1 cellular context compared by ENCODE assay signal in genomic region chr18:80034068-80034851, GRCh38.
TF ChIP-seq lines count a peak whose summit lies in the region.

TSS of gene RBFA (plus strand) at chr18:80034434. CDS start at chr18:80034496, 62 bp downstream.

TF ChIP-seq in HEK293, 187 proteins besides CTCF, POLR2A, EP300 and RAD21 (continued from another document):
- peak; percentile 85 for TF ChIP-seq ZBTB11 (tag by site-specific recombination; conservative IDR thresholded peaks at IDR 0.05; ENCODE audit: low read depth)
- TF ChIP-seq ZNF138 (tag by site-specific recombination; IDR thresholded peaks at IDR 0.05; ENCODE audit: borderline replicate concordance): no peak
- peak; percentile 21; the same call in 1 of the 2 replicates for TF ChIP-seq FEZF1 (tag by site-specific recombination; IDR thresholded peaks at IDR 0.05)
- TF ChIP-seq ZNF596 (tag by site-specific recombination; IDR thresholded peaks at IDR 0.05): peak; percentile 39; the same call in 1 of the 2 replicates
- TF ChIP-seq ZNF449 (tag by site-specific recombination; IDR thresholded peaks at IDR 0.05): no peak
- TF ChIP-seq ZSCAN16 (tag by site-specific recombination; IDR thresholded peaks at IDR 0.05): no peak
- TF ChIP-seq ZSCAN4 (tag by site-specific recombination; IDR thresholded peaks at IDR 0.05): no peak
- 0 out of 2 replicates have a peak, but pooled peaks have one; percentile 42 for TF ChIP-seq TSHZ1 (tag by site-specific recombination; IDR thresholded peaks at IDR 0.05; ENCODE audit: borderline replicate concordance)
- peak; percentile 34; the same call in 1 of the 2 replicates for TF ChIP-seq OVOL3 (tag by site-specific recombination; IDR thresholded peaks at IDR 0.05)
- TF ChIP-seq ZNF157 (tag by site-specific recombination; IDR thresholded peaks at IDR 0.05): no peak
- TF ChIP-seq PRDM1 (tag by site-specific recombination; IDR thresholded peaks at IDR 0.05): no peak
- peak; percentile 94 for TF ChIP-seq ZNF423 (tag by site-specific recombination; IDR thresholded peaks at IDR 0.05)
- TF ChIP-seq SCRT1 (tag by site-specific recombination; IDR thresholded peaks at IDR 0.05; ENCODE audit: borderline replicate concordance): no peak
- TF ChIP-seq ZNF704 (tag by site-specific recombination; IDR thresholded peaks at IDR 0.05): no peak
- no peak for TF ChIP-seq ZNF837 (tag by site-specific recombination; IDR thresholded peaks at IDR 0.05)
- no peak for TF ChIP-seq ZNF571 (tag by site-specific recombination; IDR thresholded peaks at IDR 0.05)
- TF ChIP-seq ZNF324 (tag by site-specific recombination; IDR thresholded peaks at IDR 0.05): no peak
- TF ChIP-seq ZSCAN18 (tag by site-specific recombination; IDR thresholded peaks at IDR 0.05): no peak
- TF ChIP-seq ZNF221 (tag by site-specific recombination; IDR thresholded peaks at IDR 0.05; ENCODE audit: borderline replicate concordance): no peak
- peak; percentile 84 for TF ChIP-seq ZNF610 (tag by site-specific recombination; IDR thresholded peaks at IDR 0.05; ENCODE audit: borderline replicate concordance)
- peak; percentile 23; the same call in 1 of the 2 replicates for TF ChIP-seq ZNF391 (tag by site-specific recombination; IDR thresholded peaks at IDR 0.05; ENCODE audit: borderline replicate concordance, low read depth)
- no peak for TF ChIP-seq ZNF48 (tag by site-specific recombination; IDR thresholded peaks at IDR 0.05)
- TF ChIP-seq ZBTB10 (tag by site-specific recombination; IDR thresholded peaks at IDR 0.05): peak; percentile 60; the same call in 1 of the 2 replicates
- no peak for TF ChIP-seq ZNF701 (tag by site-specific recombination; IDR thresholded peaks at IDR 0.05)
- no peak for TF ChIP-seq ZNF747 (tag by site-specific recombination; IDR thresholded peaks at IDR 0.05)
- no peak for TF ChIP-seq ZNF350 (tag by site-specific recombination; IDR thresholded peaks at IDR 0.05)
- 0 out of 2 replicates have a peak, but pooled peaks have one; percentile 20 for TF ChIP-seq ZNF843 (tag by site-specific recombination; IDR thresholded peaks at IDR 0.05)
- TF ChIP-seq ZNF629 (tag by site-specific recombination; IDR thresholded peaks at IDR 0.05): 0 out of 2 replicates have a peak, but pooled peaks have one; percentile 10
- TF ChIP-seq PRDM6 (tag by site-specific recombination; IDR thresholded peaks at IDR 0.05): no peak
- no peak for TF ChIP-seq ZNF214 (tag by site-specific recombination; IDR thresholded peaks at IDR 0.05; ENCODE audit: borderline replicate concordance)
- TF ChIP-seq SETDB1 (IDR thresholded peaks at IDR 0.05; ENCODE audit: insufficient read length, low read length): no peak
- no peak for TF ChIP-seq ZNF548 (tag by site-specific recombination; IDR thresholded peaks at IDR 0.05)
- peak; percentile 92 for TF ChIP-seq SP2 (tag by site-specific recombination; IDR thresholded peaks at IDR 0.05)
